22 cellular contexts compared by ENCODE assay signal in the genomic region with DNA sequence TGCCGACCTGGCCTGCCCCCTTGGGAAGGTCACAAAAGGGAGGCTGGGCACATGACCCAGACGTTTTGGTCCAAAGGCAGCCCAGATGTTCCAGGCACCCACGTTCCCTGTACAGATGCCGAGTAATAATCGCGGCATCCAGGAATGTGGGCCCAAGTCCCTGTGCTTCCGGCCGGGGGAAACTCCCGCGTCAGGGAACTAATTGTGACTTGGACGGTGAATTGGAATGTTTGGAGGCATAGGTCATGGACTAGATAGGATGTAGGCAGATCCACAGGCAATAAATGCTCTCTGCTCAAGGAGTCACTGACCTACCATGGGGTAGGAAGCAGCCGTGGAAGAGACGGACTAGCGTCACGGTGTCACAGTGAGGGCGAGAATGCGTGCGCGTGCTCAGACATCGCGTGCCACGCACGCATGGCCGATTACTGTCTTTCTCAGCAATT.
A peak's percentile ranks its signal among the peaks of the same experiment; 100 is the strongest.
DNase-seq lines count a peak whose midpoint lies in the region; ATAC-seq, FAIRE-seq and TF ChIP-seq lines count a peak whose summit lies in the region.
"Had no signal": no experiment of that assay in that cellular context is flagged by ENCODE, and none has a peak within 500 bp of the region (broad histone marks: within the 10 kb centered on the region; RNA-seq: fewer than 3 reads in every experiment).

No MANE protein-coding gene starts in this region.

- TF ChIP-seq RAD21 in liver (IDR thresholded peaks at IDR 0.05) (peak; percentile 62 to 73), HepG2 (CRISPR knock-in tag; IDR thresholded peaks at IDR 0.05) (no peak)

- H3K27me3 Mint-ChIP-seq in nephron progenitor cell (ENCODE audit: low read depth, poor library complexity): peaks cover 9% of the 10 kb centered on the region
- H3K27me3 Mint-ChIP-seq: CD4-positive, alpha-beta T cell had no signal

- CTCF ChIA-PET in HepG2 (lab: Yijun Ruan, JAX; ENCODE audit: low intra/inter-chr PET ratio, low total read pairs): no interaction called here

- no peaks in the 10 kb centered on the region for H3K4me1 Mint-ChIP-seq in nephron progenitor cell

- H3K9me3 Mint-ChIP-seq in nephron progenitor cell: no peaks in the 10 kb centered on the region
- H3K9me3 Mint-ChIP-seq: CD4-positive, alpha-beta T cell; IgD-negative memory B cell had no signal

- H3K36me3 ChIP-seq in liver (ENCODE audit: control insufficient read depth in 4 of 4, insufficient read depth in 3 of 4, low read depth in 1 of 4, low read length in 3 of 4) (no peaks in the 10 kb centered on the region), HepG2 (replicated peaks in 1 of 2; ENCODE audit: control insufficient read depth in 1 of 2, insufficient read depth in 2 of 2, low read length in 2 of 2) (no peaks in the 10 kb centered on the region), skeletal muscle satellite cell (ENCODE audit: insufficient read depth, low read length) (no peaks in the 10 kb centered on the region)

- TF ChIP-seq EP300 in HepG2 (IDR thresholded peaks at IDR 0.05; ENCODE audit: low read depth in 2 of 2, low read length in 2 of 2) (no peak), HepG2 (CRISPR knock-in tag; IDR thresholded peaks at IDR 0.05; ENCODE audit: borderline replicate concordance) (no peak)

- H3K4me3 Mint-ChIP-seq in nephron progenitor cell: no peak overlapping the region
- H3K4me3 Mint-ChIP-seq: CD4-positive, alpha-beta T cell; IgD-negative memory B cell had no signal

- no peak for TF ChIP-seq POLR2A in HepG2 (IDR thresholded peaks at IDR 0.05; ENCODE audit: insufficient read depth in 1 of 2, low read depth in 2 of 2, low read length in 2 of 2)

- no peaks in the 10 kb centered on the region for H3K79me2 ChIP-seq in HepG2 (ENCODE audit: insufficient read depth, low read length)

- 55% methylated on average over 24 of the region's 24 CpGs for WGBS in liver
- 78% methylated on average over 24 of the region's 24 CpGs for WGBS in HepG2 (ENCODE audit: low lambda C conversion rate)

- H3K27me3 ChIP-seq in liver (ENCODE audit: control insufficient read depth in 4 of 4, insufficient read depth in 4 of 4, low read length in 3 of 4): no peaks in the 10 kb centered on the region
- H3K27me3 ChIP-seq in HepG2 (ENCODE audit: control insufficient read depth in 1 of 2, insufficient read depth in 2 of 2, low read length in 2 of 2): no peaks in the 10 kb centered on the region; a peak in 1 of 5 replicates
- H3K27me3 ChIP-seq in skeletal muscle satellite cell (ENCODE audit: control insufficient read depth, insufficient read depth, low read length): no peaks in the 10 kb centered on the region

- TF ChIP-seq CTCF in liver (IDR thresholded peaks at IDR 0.05; ENCODE audit: low read depth, low read length, missing input control): no peak
- no peak for TF ChIP-seq CTCF in HepG2 (CRISPR knock-in tag; IDR thresholded peaks at IDR 0.05)
- TF ChIP-seq CTCF in nephron progenitor cell (IDR thresholded peaks at IDR 0.05): no peak

- intact Hi-C loops in HepG2 (cut with micrococcal nuclease; ENCODE audit: unreplicated experiment): no loop called here

- peaks cover 6 to 29% (median 14%) of the 10 kb centered on the region in 4 donors for H3K4me1 ChIP-seq in liver (ENCODE audit: control insufficient read depth in 4 of 4, insufficient read depth in 4 of 4, low read length in 3 of 4)
- no peaks in the 10 kb centered on the region for H3K4me1 ChIP-seq in HepG2 (ENCODE audit: insufficient read depth, low read length)
- H3K4me1 ChIP-seq in skeletal muscle satellite cell (ENCODE audit: control insufficient read depth, insufficient read depth, low read length): peaks cover 7% of the 10 kb centered on the region

- no peak for FAIRE-seq in HepG2 (lab: Jason Lieb, UNC)
- FAIRE-seq: A204.1, HTR-8/SVneo had no signal

- no peak for ATAC-seq in HepG2

- H3K9ac ChIP-seq in liver (ENCODE audit: low read depth in 1 of 2, low read length in 2 of 2) (peak overlapping the region in 1 of 2 donors; percentile 45), HepG2 (ENCODE audit: insufficient read depth, low read depth, low read length) (no peak overlapping the region), skeletal muscle satellite cell (ENCODE audit: low read depth, low read length) (no peak overlapping the region)

- in situ Hi-C loops in HepG2 (cut with HindIII; ENCODE audit: extremely low pct_ligation_motif_present, low pct_unique_long_range_greater_than_20kb): no loop called here

- H4K20me1 ChIP-seq in HepG2 (ENCODE audit: insufficient read depth, low read length): no peaks in the 10 kb centered on the region

- BruUV-seq in HepG2 (replicated peaks; lab: Mats Ljungman, UMichigan): no TSS peak

- H3K27ac ChIP-seq in liver (ENCODE audit: low read depth in 1 of 2, low read length in 2 of 2): peak overlapping the region; percentile 85 to 86
- no peak overlapping the region for H3K27ac ChIP-seq in HepG2 (ENCODE audit: extremely low read length, insufficient read depth, low read length)
- H3K27ac ChIP-seq: PC-9 had no signal

- DNase-seq in HepG2 (ENCODE audit: low spot score) (no peak), nephron progenitor cell (no peak), T-helper 9 cell (no peak), GF-D8 (lab: John Stamatoyannopoulos, UW) (no peak), NCI-H345 (lab: John Stamatoyannopoulos, UW) (no peak)
- DNase-seq: CD4-positive, alpha-beta T cell; DMS153; GDM1; HCEC 1CT; Kasumi-1; MM.1S; NCI-H1092; NCI-H1436 treated with DMSO at 0.1 percent for 48 hours; NCI-H2029; NCI-H446; NCI-H526 treated with DMSO at 0.1 percent for 48 hours; PC-9 had no signal

- POLR2A ChIA-PET in HepG2 (lab: Yijun Ruan, JAX): no interaction called here

- no peaks in the 10 kb centered on the region for H3K36me3 Mint-ChIP-seq in nephron progenitor cell (ENCODE audit: low read depth)
- H3K36me3 Mint-ChIP-seq: IgD-negative memory B cell had no signal

- no peak overlapping the region for H2AFZ ChIP-seq in HepG2 (ENCODE audit: low read length)
- H2AFZ ChIP-seq: PC-9 had no signal

- no peak overlapping the region for H3K4me3 ChIP-seq in liver (ENCODE audit: low read depth in 1 of 3, low read length in 3 of 3)
- no peak overlapping the region for H3K4me3 ChIP-seq in HepG2 (replicated peaks in 1 of 3; ENCODE audit: insufficient read depth in 1 of 3, low read depth in 2 of 3, low read length in 3 of 3)
- H3K4me3 ChIP-seq in skeletal muscle satellite cell (ENCODE audit: low read length): no peak overlapping the region
- H3K4me3 ChIP-seq: PC-9 had no signal

- peak overlapping the region; percentile 21 for H3K27ac Mint-ChIP-seq in nephron progenitor cell
- H3K27ac Mint-ChIP-seq: CD4-positive, alpha-beta T cell; IgD-negative memory B cell had no signal

- H3K9me3 ChIP-seq in liver (ENCODE audit: control insufficient read depth in 4 of 4, low read length in 3 of 4) (no peaks in the 10 kb centered on the region), HepG2 (ENCODE audit: low read length) (no peaks in the 10 kb centered on the region), skeletal muscle satellite cell (replicated peaks; ENCODE audit: low read length) (no peaks in the 10 kb centered on the region)

- H3K4me2 ChIP-seq in HepG2 (ENCODE audit: low read depth, low read length) (no peak overlapping the region), skeletal muscle satellite cell (ENCODE audit: low read length) (peak overlapping the region; percentile 28)
- H3K4me2 ChIP-seq: PC-9 had no signal

TF ChIP-seq in liver, 16 proteins besides CTCF, POLR2A, EP300 and RAD21 (continues in another document):
- peak; percentile 99 for TF ChIP-seq NR2F2 (IDR thresholded peaks at IDR 0.05)
- TF ChIP-seq TAF1 (conservative IDR thresholded peaks at IDR 0.05): no peak
- TF ChIP-seq FOXA2 (IDR thresholded peaks at IDR 0.05): peak; percentile 58
- peak; percentile 76 for TF ChIP-seq HNF4G (IDR thresholded peaks at IDR 0.05)
- TF ChIP-seq MAX (IDR thresholded peaks at IDR 0.05): peak; percentile 96
- peak; percentile 89 to 91 for TF ChIP-seq JUND (IDR thresholded peaks at IDR 0.05)
- peak; percentile 85 to 89 for TF ChIP-seq HNF4A (conservative IDR thresholded peaks at IDR 0.05)
- TF ChIP-seq SP1 (IDR thresholded peaks at IDR 0.05): peak; percentile 99

TF ChIP-seq in HepG2, 621 proteins besides CTCF, POLR2A, EP300 and RAD21:
- TF ChIP-seq YEATS2 (CRISPR knock-in tag; IDR thresholded peaks at IDR 0.05; ENCODE audit: borderline replicate concordance): no peak
- TF ChIP-seq, protein P1, sequence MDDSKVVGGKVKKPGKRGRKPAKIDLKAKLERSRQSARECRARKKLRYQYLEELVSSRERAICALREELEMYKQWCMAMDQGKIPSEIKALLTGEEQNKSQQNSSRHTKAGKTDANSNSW (CRISPR knock-in tag; IDR thresholded peaks at IDR 0.05; ENCODE audit: borderline replicate concordance): no peak
